In the genomic region with DNA sequence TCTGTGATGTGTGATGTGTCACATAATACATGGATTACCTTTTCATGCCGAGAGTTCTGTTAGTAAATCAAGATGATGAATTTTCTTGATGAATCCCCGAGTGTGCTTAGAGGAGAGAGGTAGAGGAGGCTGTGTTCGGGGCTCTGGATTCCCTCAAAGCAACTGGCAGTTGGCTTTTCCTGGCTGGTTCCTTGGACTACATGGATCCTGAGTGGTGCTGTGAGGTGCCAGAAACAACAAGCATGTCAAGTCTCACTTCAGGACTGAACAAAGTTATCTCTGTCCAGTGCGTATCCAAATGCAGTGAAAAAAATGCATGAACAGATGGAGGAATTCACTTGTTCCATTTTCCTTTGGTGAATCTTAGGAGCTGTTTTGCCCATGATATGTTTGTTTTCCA, we compare ENCODE assay signal across 15 cellular contexts.
DNase-seq lines count a peak whose midpoint lies in the region; ATAC-seq, FAIRE-seq and TF ChIP-seq lines count a peak whose summit lies in the region.
"Had no signal": no experiment of that assay in that cellular context is flagged by ENCODE, and none has a peak within 500 bp of the region (broad histone marks: within the 10 kb centered on the region; RNA-seq: fewer than 3 reads in every experiment).

No MANE protein-coding gene starts in this region.

- peaks cover 32% of the 10 kb centered on the region for H3K9me3 Mint-ChIP-seq in mesothelial cell of epicardium

- H3K27ac ChIP-seq in heart right ventricle (peak overlapping the region in 6 of 10 donors; percentile 34 to 58 (median 51)), caudate nucleus (ENCODE audit: low read depth, low read length) (no peak overlapping the region)
- H3K27ac ChIP-seq: BLaER1 treated with 17β-estradiol and CSF1 and Interleukin-3, amounts not matched to agents 10 nM and 100 nM; HL-60 had no signal

- TF ChIP-seq CTCF in fibroblast of the aortic adventitia (IDR thresholded peaks at IDR 0.05; ENCODE audit: insufficient read depth, low read length), result no peak
- no peak for TF ChIP-seq CTCF in heart right ventricle (IDR thresholded peaks at IDR 0.05)
- TF ChIP-seq CTCF in mesothelial cell of epicardium (IDR thresholded peaks at IDR 0.05; ENCODE audit: unreplicated experiment), result no peak

- peaks cover 0 to 6% (median 0%) of the 10 kb centered on the region in 9 donors for H3K36me3 ChIP-seq in heart right ventricle
- H3K36me3 ChIP-seq: BLaER1 treated with 17β-estradiol and CSF1 and Interleukin-3, amounts not matched to agents 10 nM and 100 nM had no signal

- TF ChIP-seq POLR2A in H54 (IDR thresholded peaks at IDR 0.05; ENCODE audit: low read depth, low read length), result no peak

- peaks cover 32% of the 10 kb centered on the region for H3K36me3 Mint-ChIP-seq in mesothelial cell of epicardium
- H3K36me3 Mint-ChIP-seq: CD4-positive, CD25-positive, alpha-beta regulatory T cell had no signal

- H3K27me3 Mint-ChIP-seq in mesothelial cell of epicardium (ENCODE audit: low read depth), result no peaks in the 10 kb centered on the region
- H3K27me3 Mint-ChIP-seq: CD4-positive, CD25-positive, alpha-beta regulatory T cell had no signal

- DNase-seq in H54 (ENCODE audit: insufficient read length, low spot score) (no peak), fibroblast of the aortic adventitia (ENCODE audit: low read depth) (peak; percentile 73), heart right ventricle (peak in 1 of 2 donors; percentile 63), mesothelial cell of epicardium (ENCODE audit: low spot score in 2 of 2, unreplicated experiment in 2 of 2) (no peak), caudate nucleus (lab: John Stamatoyannopoulos, UW) (no peak), SIG-M5 (lab: John Stamatoyannopoulos, UW) (no peak), NCI-H1105 treated with DMSO at 0.1 percent for 48 hours (lab: John Stamatoyannopoulos, UW) (no peak)
- DNase-seq: ACHN; CD4-positive, CD25-positive, alpha-beta regulatory T cell; DMS53; GF-D8 had no signal

- peak; percentile 88 to 99 (median 96) for ATAC-seq in heart right ventricle
- no peak for ATAC-seq in HG03196 (IDR thresholded peaks at IDR 0.05; ENCODE audit: unreplicated experiment)
- ATAC-seq: HCT116 had no signal

- intact Hi-C loops in heart right ventricle (cut with DNase I), result no loop called here

- H3K4me1 Mint-ChIP-seq in mesothelial cell of epicardium, result peaks cover 27% of the 10 kb centered on the region

- H3K27me3 ChIP-seq in heart right ventricle, result no peaks in the 10 kb centered on the region
- H3K27me3 ChIP-seq: BLaER1 treated with 17β-estradiol and CSF1 and Interleukin-3, amounts not matched to agents 10 nM and 100 nM had no signal

- H3K4me3 ChIP-seq in fibroblast of the aortic adventitia (ENCODE audit: low read depth, low read length) (no peak overlapping the region), heart right ventricle (peak overlapping the region in 1 of 10 donors; percentile 4)
- H3K4me3 ChIP-seq: BLaER1 treated with 17β-estradiol and CSF1 and Interleukin-3, amounts not matched to agents 10 nM and 100 nM had no signal

- H3K4me1 ChIP-seq in heart right ventricle, result peaks cover 0 to 34% (median 21%) of the 10 kb centered on the region in 9 donors
- H3K4me1 ChIP-seq: BLaER1 treated with 17β-estradiol and CSF1 and Interleukin-3, amounts not matched to agents 10 nM and 100 nM had no signal

- no peak overlapping the region for H3K4me3 Mint-ChIP-seq in mesothelial cell of epicardium
- H3K4me3 Mint-ChIP-seq: CD4-positive, CD25-positive, alpha-beta regulatory T cell had no signal

- peaks cover 0 to 25% (median 19%) of the 10 kb centered on the region in 11 donors for H3K9me3 ChIP-seq in heart right ventricle

- 34 to 43% methylated on average over 4 of the region's 4 CpGs for WGBS in heart right ventricle, 2 donors

- FAIRE-seq in H54 (lab: Jason Lieb, UNC), result peak; percentile 15

- peak overlapping the region; percentile 41 for H3K27ac Mint-ChIP-seq in mesothelial cell of epicardium
- H3K27ac Mint-ChIP-seq: CD4-positive, CD25-positive, alpha-beta regulatory T cell had no signal
